ENCODE assay signal across 1 cellular context in the genomic region with DNA sequence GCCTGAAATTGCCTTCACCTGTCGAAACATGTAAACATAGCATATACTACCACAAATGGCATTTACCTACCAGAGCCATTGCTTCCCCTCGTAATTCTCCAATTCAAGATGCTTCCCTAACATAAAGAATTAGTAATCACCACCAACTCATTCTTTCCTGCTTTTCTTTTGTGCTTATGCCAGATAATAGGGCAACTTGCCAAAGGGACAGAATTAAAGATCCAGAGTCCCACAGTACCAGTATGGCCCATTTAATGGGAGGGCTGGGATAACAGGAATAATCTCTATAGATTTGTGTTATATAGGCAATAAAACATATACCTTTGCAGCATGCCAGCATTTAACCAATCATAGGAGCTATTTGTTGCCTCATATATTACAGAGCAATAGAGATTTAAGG.
TF ChIP-seq lines count a peak whose summit lies in the region.

No MANE protein-coding gene starts in this region.

TF ChIP-seq in SK-N-SH treated with all-trans-retinoic acid at 6 μM for 48 hours, 23 proteins besides CTCF, POLR2A, EP300 and RAD21 (continued from another document):
- TF ChIP-seq, protein P1, sequence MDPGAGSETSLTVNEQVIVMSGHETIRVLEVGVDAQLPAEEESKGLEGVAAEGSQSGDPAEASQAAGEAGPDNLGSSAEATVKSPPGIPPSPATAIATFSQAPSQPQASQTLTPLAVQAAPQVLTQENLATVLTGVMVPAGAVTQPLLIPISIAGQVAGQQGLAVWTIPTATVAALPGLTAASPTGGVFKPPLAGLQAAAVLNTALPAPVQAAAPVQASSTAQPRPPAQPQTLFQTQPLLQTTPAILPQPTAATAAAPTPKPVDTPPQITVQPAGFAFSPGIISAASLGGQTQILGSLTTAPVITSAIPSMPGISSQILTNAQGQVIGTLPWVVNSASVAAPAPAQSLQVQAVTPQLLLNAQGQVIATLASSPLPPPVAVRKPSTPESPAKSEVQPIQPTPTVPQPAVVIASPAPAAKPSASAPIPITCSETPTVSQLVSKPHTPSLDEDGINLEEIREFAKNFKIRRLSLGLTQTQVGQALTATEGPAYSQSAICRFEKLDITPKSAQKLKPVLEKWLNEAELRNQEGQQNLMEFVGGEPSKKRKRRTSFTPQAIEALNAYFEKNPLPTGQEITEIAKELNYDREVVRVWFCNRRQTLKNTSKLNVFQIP (CRISPR knock-in tag; IDR thresholded peaks at IDR 0.05; ENCODE audit: borderline replicate concordance, low read depth): no peak
- no peak for TF ChIP-seq GLIS3 (CRISPR knock-in tag; IDR thresholded peaks at IDR 0.05)
- TF ChIP-seq PPARA (CRISPR knock-in tag; IDR thresholded peaks at IDR 0.05; ENCODE audit: borderline replicate concordance): no peak
- no peak for TF ChIP-seq OSR1 (CRISPR knock-in tag; IDR thresholded peaks at IDR 0.05)
- TF ChIP-seq, protein P2, sequence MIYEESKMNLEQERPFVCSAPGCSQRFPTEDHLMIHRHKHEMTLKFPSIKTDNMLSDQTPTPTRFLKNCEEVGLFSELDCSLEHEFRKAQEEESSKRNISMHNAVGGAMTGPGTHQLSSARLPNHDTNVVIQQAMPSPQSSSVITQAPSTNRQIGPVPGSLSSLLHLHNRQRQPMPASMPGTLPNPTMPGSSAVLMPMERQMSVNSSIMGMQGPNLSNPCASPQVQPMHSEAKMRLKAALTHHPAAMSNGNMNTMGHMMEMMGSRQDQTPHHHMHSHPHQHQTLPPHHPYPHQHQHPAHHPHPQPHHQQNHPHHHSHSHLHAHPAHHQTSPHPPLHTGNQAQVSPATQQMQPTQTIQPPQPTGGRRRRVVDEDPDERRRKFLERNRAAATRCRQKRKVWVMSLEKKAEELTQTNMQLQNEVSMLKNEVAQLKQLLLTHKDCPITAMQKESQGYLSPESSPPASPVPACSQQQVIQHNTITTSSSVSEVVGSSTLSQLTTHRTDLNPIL (CRISPR knock-in tag; IDR thresholded peaks at IDR 0.05; ENCODE audit: low read depth): no peak
- TF ChIP-seq, protein P3, sequence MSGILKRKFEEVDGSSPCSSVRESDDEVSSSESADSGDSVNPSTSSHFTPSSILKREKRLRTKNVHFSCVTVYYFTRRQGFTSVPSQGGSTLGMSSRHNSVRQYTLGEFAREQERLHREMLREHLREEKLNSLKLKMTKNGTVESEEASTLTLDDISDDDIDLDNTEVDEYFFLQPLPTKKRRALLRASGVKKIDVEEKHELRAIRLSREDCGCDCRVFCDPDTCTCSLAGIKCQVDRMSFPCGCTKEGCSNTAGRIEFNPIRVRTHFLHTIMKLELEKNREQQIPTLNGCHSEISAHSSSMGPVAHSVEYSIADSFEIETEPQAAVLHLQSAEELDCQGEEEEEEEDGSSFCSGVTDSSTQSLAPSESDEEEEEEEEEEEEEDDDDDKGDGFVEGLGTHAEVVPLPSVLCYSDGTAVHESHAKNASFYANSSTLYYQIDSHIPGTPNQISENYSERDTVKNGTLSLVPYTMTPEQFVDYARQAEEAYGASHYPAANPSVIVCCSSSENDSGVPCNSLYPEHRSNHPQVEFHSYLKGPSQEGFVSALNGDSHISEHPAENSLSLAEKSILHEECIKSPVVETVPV (CRISPR knock-in tag; IDR thresholded peaks at IDR 0.05): no peak
- no peak for TF ChIP-seq ZNF70 (CRISPR knock-in tag; IDR thresholded peaks at IDR 0.05)
- TF ChIP-seq TOX (CRISPR knock-in tag; IDR thresholded peaks at IDR 0.05; ENCODE audit: borderline replicate concordance): no peak
- no peak for TF ChIP-seq ARNTL (CRISPR knock-in tag; IDR thresholded peaks at IDR 0.05; ENCODE audit: borderline replicate concordance, low read depth)
- TF ChIP-seq, protein P4, sequence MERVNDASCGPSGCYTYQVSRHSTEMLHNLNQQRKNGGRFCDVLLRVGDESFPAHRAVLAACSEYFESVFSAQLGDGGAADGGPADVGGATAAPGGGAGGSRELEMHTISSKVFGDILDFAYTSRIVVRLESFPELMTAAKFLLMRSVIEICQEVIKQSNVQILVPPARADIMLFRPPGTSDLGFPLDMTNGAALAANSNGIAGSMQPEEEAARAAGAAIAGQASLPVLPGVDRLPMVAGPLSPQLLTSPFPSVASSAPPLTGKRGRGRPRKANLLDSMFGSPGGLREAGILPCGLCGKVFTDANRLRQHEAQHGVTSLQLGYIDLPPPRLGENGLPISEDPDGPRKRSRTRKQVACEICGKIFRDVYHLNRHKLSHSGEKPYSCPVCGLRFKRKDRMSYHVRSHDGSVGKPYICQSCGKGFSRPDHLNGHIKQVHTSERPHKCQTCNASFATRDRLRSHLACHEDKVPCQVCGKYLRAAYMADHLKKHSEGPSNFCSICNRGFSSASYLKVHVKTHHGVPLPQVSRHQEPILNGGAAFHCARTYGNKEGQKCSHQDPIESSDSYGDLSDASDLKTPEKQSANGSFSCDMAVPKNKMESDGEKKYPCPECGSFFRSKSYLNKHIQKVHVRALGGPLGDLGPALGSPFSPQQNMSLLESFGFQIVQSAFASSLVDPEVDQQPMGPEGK (CRISPR knock-in tag; IDR thresholded peaks at IDR 0.05; ENCODE audit: borderline replicate concordance): no peak
- TF ChIP-seq SNAI2 (CRISPR knock-in tag; IDR thresholded peaks at IDR 0.05): no peak
- TF ChIP-seq ZFP3 (CRISPR knock-in tag; IDR thresholded peaks at IDR 0.05): no peak
